In genomic region chr20:19880256-19881079, GRCh38 we compare ENCODE assay signal across 15 cellular contexts.
DNase-seq lines count a peak whose midpoint lies in the region; ATAC-seq and TF ChIP-seq lines count a peak whose summit lies in the region.
"Had no signal": no experiment of that assay in that cellular context is flagged by ENCODE, and none has a peak within 500 bp of the region (broad histone marks: within the 10 kb centered on the region; RNA-seq: fewer than 3 reads in every experiment).

No MANE protein-coding gene starts in this region.

- H3K79me2 ChIP-seq in PC-3 (ENCODE audit: low read length) = no peaks in the 10 kb centered on the region

- H3K36me3 ChIP-seq in PC-3 (ENCODE audit: low read depth, low read length) = no peaks in the 10 kb centered on the region
- peaks cover 0 to 3% of the 10 kb centered on the region in 2 donors for H3K36me3 ChIP-seq in mucosa of rectum (ENCODE audit: control insufficient read depth in 2 of 2, insufficient read depth in 2 of 2, low read length in 2 of 2)
- peaks cover 0 to 4% of the 10 kb centered on the region in 2 donors for H3K36me3 ChIP-seq in psoas muscle (ENCODE audit: insufficient read depth in 1 of 2, low read depth in 1 of 2)
- H3K36me3 ChIP-seq: neutrophil had no signal

- H3K4me1 ChIP-seq in PC-3 (ENCODE audit: insufficient read depth, low read length) (peaks cover 50% of the 10 kb centered on the region), mucosa of rectum (ENCODE audit: control insufficient read depth in 2 of 2, insufficient read depth in 2 of 2, low read length in 2 of 2) (peaks cover 9 to 30% of the 10 kb centered on the region in 2 donors), psoas muscle (peaks cover 9% of the 10 kb centered on the region)

- no peaks in the 10 kb centered on the region for H3K9me3 ChIP-seq in PC-3 (ENCODE audit: low read length)
- no peaks in the 10 kb centered on the region for H3K9me3 ChIP-seq in mucosa of rectum (ENCODE audit: control insufficient read depth in 2 of 2, low read length in 2 of 2)
- H3K9me3 ChIP-seq in psoas muscle = no peaks in the 10 kb centered on the region
- H3K9me3 ChIP-seq: neutrophil had no signal

- intact Hi-C loops in PC-3 (cut with micrococcal nuclease) = loop anchor here (1.0 to 2.0 kb wide), 5 partner anchors 16 to 96 kb away; no protein-coding TSS in a partner anchor
- intact Hi-C loops in psoas muscle (cut with DNase I) = loop anchor here (10.0 kb wide), 2 partner anchors 114 to 186 kb away; no protein-coding TSS in a partner anchor

- H3K9ac ChIP-seq in PC-3 (ENCODE audit: low read length) = peak overlapping the region; percentile 80
- peak overlapping the region; percentile 5 to 41 for H3K9ac ChIP-seq in mucosa of rectum (ENCODE audit: low read depth in 1 of 2, low read length in 2 of 2)

- peak; percentile 86 for ATAC-seq in PC-3
- no peak for ATAC-seq in HG03196 (IDR thresholded peaks at IDR 0.05; ENCODE audit: unreplicated experiment)
- no peak for ATAC-seq in psoas muscle
- ATAC-seq: activated T-cell treated with anti-CD3 and anti-CD28 coated beads, Interleukin-2, amount 50 U/mL, for 72 hours had no signal

- TF ChIP-seq CTCF in PC-3 (conservative IDR thresholded peaks at IDR 0.05; ENCODE audit: low read depth, low read length) (no peak), psoas muscle (IDR thresholded peaks at IDR 0.05) (no peak)

- H3F3A ChIP-seq in PC-3 (ENCODE audit: low read length, unreplicated experiment) = peaks cover 24% of the 10 kb centered on the region

- H2AFZ ChIP-seq in PC-3 (ENCODE audit: low read length) = no peak overlapping the region

- H4K20me1 ChIP-seq in PC-3 (ENCODE audit: low read length) = no peaks in the 10 kb centered on the region

- CTCF ChIA-PET in PC-3 (lab: Charles Lee) = interaction anchor here (0.6 kb wide), 1 partner anchor 77 kb away, joined by 4 read pairs; no protein-coding TSS in a partner anchor

- H3K27ac ChIP-seq in PC-3 (ENCODE audit: low read length) = peak overlapping the region; percentile 96
- H3K27ac ChIP-seq in epithelial cell of prostate = peak overlapping the region; percentile 97
- H3K27ac ChIP-seq in mucosa of rectum (ENCODE audit: low read depth in 2 of 2, low read length in 2 of 2) = peak overlapping the region; percentile 68 to 83
- H3K27ac ChIP-seq in psoas muscle = no peak overlapping the region
- H3K27ac ChIP-seq: cardiac muscle cell, neutrophil had no signal

- H3K4me2 ChIP-seq in PC-3 (ENCODE audit: low read length) = peak overlapping the region; percentile 69

- TSS peak; percentile 52 for BruUV-seq in PC-3 (replicated peaks; lab: Mats Ljungman, UMichigan)

- peak; percentile 59 for DNase-seq in Daoy (ENCODE audit: low read depth)
- peak; percentile 95 for DNase-seq in PC-3
- peak; percentile 88 for DNase-seq in epithelial cell of prostate (ENCODE audit: low read depth, low spot score)
- no peak for DNase-seq in cerebellum (ENCODE audit: low spot score)
- DNase-seq in psoas muscle = no peak
- no peak for DNase-seq in NCI-H2171 (lab: John Stamatoyannopoulos, UW)
- DNase-seq: activated CD4-positive, CD25-positive, alpha-beta regulatory T cell treated with anti-CD3 and anti-CD28 coated beads, Interleukin-2, amount 50 U/mL, for 72 hours; activated T-cell treated with anti-CD3 and anti-CD28 coated beads, Interleukin-2, amount 50 U/mL, for 72 hours; CD4-positive, CD25-positive, alpha-beta regulatory T cell; left cardiac atrium; NCI-H510A treated with DMSO at 0.1 percent for 48 hours had no signal

- POLR2A ChIA-PET in PC-3 (lab: Charles Lee; ENCODE audit: unreplicated experiment) = interaction anchor here (0.6 to 1.0 kb wide), 2 partner anchors 20 to 95 kb away, joined by 3 to 9 read pairs; no protein-coding TSS in a partner anchor

- H3K27me3 ChIP-seq in PC-3 (ENCODE audit: low read length) (no peaks in the 10 kb centered on the region), mucosa of rectum (ENCODE audit: control insufficient read depth in 2 of 2, insufficient read depth in 2 of 2, low read length in 2 of 2) (no peaks in the 10 kb centered on the region), psoas muscle (ENCODE audit: insufficient read depth in 3 of 3, low read length in 2 of 3) (no peaks in the 10 kb centered on the region)
- H3K27me3 ChIP-seq: cardiac muscle cell, neutrophil had no signal

- H3K4me3 ChIP-seq in PC-3 (ENCODE audit: low read length) (peak overlapping the region; percentile 29; the same call in 1 of the 2 replicates), mucosa of rectum (ENCODE audit: low read length in 2 of 2) (no peak overlapping the region), psoas muscle (no peak overlapping the region)
- H3K4me3 ChIP-seq: cardiac muscle cell had no signal

- WGBS in psoas muscle, 3 donors = 93 to 94% (median 94%) methylated on average over 10 of the region's 10 CpGs

- H3K9me2 ChIP-seq in PC-3 (replicated peaks; ENCODE audit: low read length) = no peaks in the 10 kb centered on the region

Comparison
In these comparisons a context has a peak if more than half of its experiments do, and no peak if none do; other contexts are left out.
1. DNase-seq: peak in Daoy (single experiment), PC-3 (single experiment) and epithelial cell of prostate (single experiment); none in cerebellum (single experiment), psoas muscle (0 of 2) and NCI-H2171 (single experiment).